Comparison of ENCODE assay signal across 16 cellular contexts in the genomic region with DNA sequence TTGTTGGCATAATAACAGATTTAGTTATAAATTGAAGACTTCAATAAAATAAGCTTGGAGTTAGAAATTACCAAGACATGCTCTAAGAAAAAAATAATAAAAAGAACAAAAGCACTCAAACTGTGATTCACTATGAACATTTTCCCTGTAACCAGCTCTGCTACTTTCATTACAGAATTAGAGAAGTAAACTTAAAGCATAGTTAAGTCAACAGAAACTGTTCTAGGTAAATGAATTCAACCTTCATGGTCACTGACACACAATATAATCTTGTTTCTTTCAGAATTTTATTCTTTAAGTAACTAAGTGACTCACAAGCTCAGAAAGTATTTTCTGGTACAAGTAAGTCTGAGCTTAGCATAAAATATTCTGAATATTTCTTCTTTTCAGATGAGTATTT.
DNase-seq lines count a peak whose midpoint lies in the region; ATAC-seq and TF ChIP-seq lines count a peak whose summit lies in the region.
"Had no signal": no experiment of that assay in that cellular context is flagged by ENCODE, and none has a peak within 500 bp of the region (broad histone marks: within the 10 kb centered on the region; RNA-seq: fewer than 3 reads in every experiment).

No MANE protein-coding gene starts in this region.

- intact Hi-C loops in colonic mucosa (cut with DNase I) = loop anchor here (10.0 kb wide), 1 partner anchor 510 kb away; no protein-coding TSS in a partner anchor
- intact Hi-C loops in transverse colon (cut with DNase I; ENCODE audit: low total_unique reads) = no loop called here

- peak overlapping the region; percentile 48 for H3K4me2 ChIP-seq in hepatocyte

- H3K4me1 ChIP-seq in colonic mucosa (no peaks in the 10 kb centered on the region), hepatocyte (ENCODE audit: insufficient read depth) (peaks cover 9% of the 10 kb centered on the region), transverse colon (peaks cover 0 to 25% (median 8%) of the 10 kb centered on the region in 4 donors)
- H3K4me1 ChIP-seq: SJSA1 had no signal

- TF ChIP-seq CTCF in colonic mucosa (IDR thresholded peaks at IDR 0.05) (no peak), hepatocyte (IDR thresholded peaks at IDR 0.05; ENCODE audit: poor library complexity) (no peak), transverse colon (IDR thresholded peaks at IDR 0.05) (no peak)

- H3K9me2 ChIP-seq in hepatocyte (replicated peaks; ENCODE audit: insufficient read depth) = no peaks in the 10 kb centered on the region

- H4K20me1 ChIP-seq in hepatocyte (ENCODE audit: insufficient read depth, poor library complexity, severe bottlenecking) = no peaks in the 10 kb centered on the region

- H3K9ac ChIP-seq in colonic mucosa (ENCODE audit: low read depth in 2 of 2, low read length in 2 of 2) = no peak overlapping the region

- ATAC-seq in HG02981 (IDR thresholded peaks at IDR 0.05; ENCODE audit: unreplicated experiment) = no peak
- ATAC-seq: Panc1 had no signal

- no peak for TF ChIP-seq EP300 in transverse colon (IDR thresholded peaks at IDR 0.05; ENCODE audit: low read depth)

- no peaks in the 10 kb centered on the region for H3K9me3 ChIP-seq in colonic mucosa
- no peaks in the 10 kb centered on the region for H3K9me3 ChIP-seq in hepatocyte (ENCODE audit: low read depth)
- H3K9me3 ChIP-seq in transverse colon = no peaks in the 10 kb centered on the region
- H3K9me3 ChIP-seq: SJSA1 had no signal

- TF ChIP-seq POLR2A in transverse colon (IDR thresholded peaks at IDR 0.05) = no peak

- H3K36me3 ChIP-seq in colonic mucosa = no peaks in the 10 kb centered on the region
- no peaks in the 10 kb centered on the region for H3K36me3 ChIP-seq in hepatocyte (replicated peaks; ENCODE audit: insufficient read depth, low read depth)
- H3K36me3 ChIP-seq in transverse colon = no peaks in the 10 kb centered on the region
- H3K36me3 ChIP-seq: SJSA1 had no signal

- no peaks in the 10 kb centered on the region for H3K79me2 ChIP-seq in hepatocyte

- H3K4me3 ChIP-seq in colonic mucosa = no peak overlapping the region
- no peak overlapping the region for H3K4me3 ChIP-seq in hepatocyte
- peak overlapping the region in 1 of 4 donors; percentile 31 for H3K4me3 ChIP-seq in transverse colon
- H3K4me3 ChIP-seq: SJSA1 had no signal

- in situ Hi-C loops in transverse colon (cut with MboI; ENCODE audit: low pct_ligation_motif_present in 1 of 4, low pct_unique_long_range_greater_than_20kb in 1 of 4, low sequenced_read_pairs in 3 of 4) = no loop called here

- DNase-seq in SIG-M5 treated with dmso at 0.1 percent for 504 hours (lab: John Stamatoyannopoulos, UW; ENCODE audit: unreplicated experiment) (peak; percentile 12), SIG-M5 (lab: John Stamatoyannopoulos, UW) (no peak), colonic mucosa (no peak), hepatocyte (ENCODE audit: low spot score) (no peak), transverse colon (no peak), cerebellum (ENCODE audit: low spot score) (no peak), hypothalamus (lab: John Stamatoyannopoulos, UW) (no peak)
- DNase-seq: MV-4-11, NCI-H1105 treated with DMSO at 0.1 percent for 48 hours, NCI-H2029 treated with DMSO at 0.1 percent for 48 hours, NCI-H226, NCI-H510A treated with DMSO at 0.1 percent for 48 hours, NCI-H748 treated with DMSO at 0.1 percent for 48 hours had no signal

- H3K27me3 ChIP-seq in colonic mucosa = no peaks in the 10 kb centered on the region
- no peaks in the 10 kb centered on the region for H3K27me3 ChIP-seq in hepatocyte
- H3K27me3 ChIP-seq in transverse colon = no peaks in the 10 kb centered on the region
- H3K27me3 ChIP-seq: SJSA1 had no signal

- peak overlapping the region; percentile 62 for H3K27ac ChIP-seq in colonic mucosa
- peak overlapping the region; percentile 76 for H3K27ac ChIP-seq in hepatocyte
- H3K27ac ChIP-seq in transverse colon = peak overlapping the region; percentile 72 to 77 (median 74)
- H3K27ac ChIP-seq: SJSA1 had no signal

- H2AFZ ChIP-seq in hepatocyte = no peak overlapping the region
